In the genomic region with DNA sequence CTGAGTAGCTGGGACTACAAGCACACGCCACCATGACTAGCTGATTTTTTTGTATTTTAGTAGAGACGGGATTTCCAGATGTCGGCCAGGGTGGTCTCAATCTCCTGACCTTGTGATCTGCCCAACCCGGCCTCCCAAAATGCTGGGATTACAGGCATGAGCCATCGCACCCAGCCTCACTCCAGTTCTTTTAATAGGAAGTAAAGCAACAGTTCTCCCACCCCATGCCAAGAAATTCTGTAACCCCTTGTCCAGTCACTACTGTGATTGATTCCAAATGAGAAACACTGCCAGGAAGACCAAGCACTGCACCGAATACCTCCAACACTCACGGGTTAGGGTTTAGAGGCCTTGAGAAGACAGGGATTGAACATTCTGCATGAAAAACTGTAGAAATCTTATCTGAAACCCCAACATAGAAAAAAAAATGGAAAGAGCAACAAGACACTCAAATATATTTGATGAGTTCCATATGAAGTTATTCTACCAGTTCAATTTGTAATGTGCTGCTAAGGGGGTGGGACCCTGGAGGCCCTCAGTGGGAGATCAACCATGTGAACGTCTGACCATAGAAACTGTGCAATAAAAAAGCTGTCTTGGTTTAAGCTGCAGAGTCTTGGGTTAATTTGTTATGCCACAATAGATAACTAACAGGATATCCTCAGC, we compare ENCODE assay signal across 17 cellular contexts. TPM values are rescaled to one million over a fixed set of nuclear protein-coding genes. Genes with fewer than 3 reads are reported as not detected.
A peak's percentile ranks its signal among the peaks of the same experiment; 100 is the strongest.
DNase-seq lines count a peak whose midpoint lies in the region; ATAC-seq, FAIRE-seq and TF ChIP-seq lines count a peak whose summit lies in the region.
"Had no signal": no experiment of that assay in that cellular context is flagged by ENCODE, and none has a peak within 500 bp of the region (broad histone marks: within the 10 kb centered on the region; RNA-seq: fewer than 3 reads in every experiment).

No MANE protein-coding gene starts in this region.

- no peak overlapping the region for H2AFZ ChIP-seq in fibroblast of lung (ENCODE audit: low read length)

- H3K4me1 ChIP-seq in fibroblast of lung (ENCODE audit: control insufficient read depth, extremely low read depth, insufficient read depth, low read length) = peaks cover 16% of the 10 kb centered on the region
- H3K4me1 ChIP-seq: right lobe of liver had no signal

- no peaks in the 10 kb centered on the region for H3K36me3 ChIP-seq in fibroblast of lung (ENCODE audit: control insufficient read depth, insufficient read depth, low read length)
- H3K36me3 ChIP-seq: right lobe of liver, SJSA1, WERI-Rb-1 had no signal

- H3K4me3 Mint-ChIP-seq in WTC11 (no peak overlapping the region), mesothelial cell of epicardium (no peak overlapping the region)
- H3K4me3 Mint-ChIP-seq in activated CD8-positive, alpha-beta T cell treated with anti-CD3 and anti-CD28 coated beads for 36 hours = no peak overlapping the region
- H3K4me3 Mint-ChIP-seq: activated naive CD8-positive, alpha-beta T cell treated with anti-CD3 and anti-CD28 coated beads, Interleukin-2, amount 10 ng/mL, durations not matched to agents 7 days and 5 days; dendritic cell treated with granulocyte-macrophage colony-stimulating factor and Interleukin-4, amounts not matched to agents 40 ng/mL and 50 ng/mL, for 4 days had no signal

- CTCF ChIA-PET in WTC11 (lab: Charles Lee) = interaction anchor here (0.9 kb wide), 3 partner anchors 18 to 87 kb away, joined by 4 to 6 read pairs (median 5); partner anchors contain the start of gene BIN1
- CTCF ChIA-PET in activated CD8-positive, alpha-beta T cell treated with anti-CD3 and anti-CD28 coated beads for 36 hours (lab: Charles Lee) = no interaction called here

- H3K9me3 Mint-ChIP-seq in WTC11 (peaks cover 22% of the 10 kb centered on the region), mesothelial cell of epicardium (peaks cover 6% of the 10 kb centered on the region)
- peaks cover 2% of the 10 kb centered on the region for H3K9me3 Mint-ChIP-seq in activated CD8-positive, alpha-beta T cell treated with anti-CD3 and anti-CD28 coated beads for 36 hours
- H3K9me3 Mint-ChIP-seq: activated naive CD8-positive, alpha-beta T cell treated with anti-CD3 and anti-CD28 coated beads, Interleukin-2, amount 10 ng/mL, durations not matched to agents 7 days and 5 days; dendritic cell treated with granulocyte-macrophage colony-stimulating factor and Interleukin-4, amounts not matched to agents 40 ng/mL and 50 ng/mL, for 4 days had no signal

- intact Hi-C loops in activated CD8-positive, alpha-beta T cell treated with anti-CD3 and anti-CD28 coated beads for 36 hours (cut with micrococcal nuclease) = no loop called here

- no peak for ATAC-seq in WTC11
- no peak for ATAC-seq in activated CD8-positive, alpha-beta T cell treated with anti-CD3 and anti-CD28 coated beads for 36 hours

- H3K9me3 ChIP-seq in fibroblast of lung (ENCODE audit: control insufficient read depth, insufficient read depth, low read depth, low read length) = no peaks in the 10 kb centered on the region
- H3K9me3 ChIP-seq: right lobe of liver had no signal

- no peaks in the 10 kb centered on the region for H3K27me3 ChIP-seq in fibroblast of lung (ENCODE audit: control insufficient read depth, insufficient read depth, low read length)
- H3K27me3 ChIP-seq: right lobe of liver, SJSA1 had no signal

- no peaks in the 10 kb centered on the region for H4K20me1 ChIP-seq in fibroblast of lung (ENCODE audit: control insufficient read depth, extremely low read depth, insufficient read depth, low read length)

- H3K4me1 Mint-ChIP-seq in WTC11 (peaks cover 20% of the 10 kb centered on the region), mesothelial cell of epicardium (peaks cover 21% of the 10 kb centered on the region)
- no peaks in the 10 kb centered on the region for H3K4me1 Mint-ChIP-seq in activated CD8-positive, alpha-beta T cell treated with anti-CD3 and anti-CD28 coated beads for 36 hours (ENCODE audit: low read depth)

- H3K9ac ChIP-seq in fibroblast of lung (ENCODE audit: insufficient read depth, low read length) = no peak overlapping the region

- TF ChIP-seq CTCF in WTC11 (IDR thresholded peaks at IDR 0.05) (no peak), fibroblast of lung (conservative IDR thresholded peaks at IDR 0.05 in 1 of 2, IDR thresholded peaks at IDR 0.05 in 1 of 2; ENCODE audit: low read depth in 1 of 2, low read length in 2 of 2) (no peak), mesothelial cell of epicardium (IDR thresholded peaks at IDR 0.05; ENCODE audit: unreplicated experiment) (no peak)
- no peak for TF ChIP-seq CTCF in activated CD8-positive, alpha-beta T cell treated with anti-CD3 and anti-CD28 coated beads for 36 hours (IDR thresholded peaks at IDR 0.05)

- H3K36me3 Mint-ChIP-seq in WTC11 (peaks cover 8% of the 10 kb centered on the region), mesothelial cell of epicardium (no peaks in the 10 kb centered on the region)
- no peaks in the 10 kb centered on the region for H3K36me3 Mint-ChIP-seq in activated CD8-positive, alpha-beta T cell treated with anti-CD3 and anti-CD28 coated beads for 36 hours (ENCODE audit: low read depth)
- H3K36me3 Mint-ChIP-seq: activated naive CD8-positive, alpha-beta T cell treated with anti-CD3 and anti-CD28 coated beads, Interleukin-2, amount 10 ng/mL, durations not matched to agents 7 days and 5 days had no signal

- H3K27me3 Mint-ChIP-seq in WTC11 (ENCODE audit: low read depth) = no peaks in the 10 kb centered on the region
- H3K27me3 Mint-ChIP-seq in mesothelial cell of epicardium (ENCODE audit: low read depth) = no peaks in the 10 kb centered on the region
- peaks cover 1% of the 10 kb centered on the region for H3K27me3 Mint-ChIP-seq in activated CD8-positive, alpha-beta T cell treated with anti-CD3 and anti-CD28 coated beads for 36 hours

- no peaks in the 10 kb centered on the region for H3K79me2 ChIP-seq in fibroblast of lung (ENCODE audit: control insufficient read depth, insufficient read depth, low read length)

- no peak overlapping the region for H3K4me2 ChIP-seq in fibroblast of lung (ENCODE audit: extremely low read depth, insufficient read depth, low read length)

- H3K4me3 ChIP-seq in fibroblast of lung (replicated peaks in 1 of 4; ENCODE audit: control extremely low read depth in 1 of 4, insufficient read depth in 1 of 4, low read depth in 3 of 4, low read length in 4 of 4) = no peak overlapping the region
- H3K4me3 ChIP-seq: right lobe of liver, SJSA1 had no signal

- POLR2A ChIA-PET in WTC11 (lab: Charles Lee) = interaction anchor here (0.7 kb wide), 1 partner anchor 359 kb away, joined by 8 read pairs; no protein-coding TSS in a partner anchor
- POLR2A ChIA-PET in activated CD8-positive, alpha-beta T cell treated with anti-CD3 and anti-CD28 coated beads for 36 hours (lab: Charles Lee) = no interaction called here

- no peak for TF ChIP-seq POLR2A in GM12891 (IDR thresholded peaks at IDR 0.05; ENCODE audit: low read depth, low read length)

- no peak overlapping the region for H3K27ac ChIP-seq in fibroblast of lung (ENCODE audit: insufficient read depth, low read length)
- H3K27ac ChIP-seq: HL-60, right lobe of liver, SJSA1, WERI-Rb-1 had no signal

- DNase-seq in WTC11 (ENCODE audit: low spot score) (no peak), fibroblast of lung (ENCODE audit: low read depth in 2 of 2) (peak; percentile 79 to 87), mesothelial cell of epicardium (ENCODE audit: low spot score in 2 of 2, unreplicated experiment in 2 of 2) (peak in 1 of 2 experiments; percentile 20), ureter (ENCODE audit: low spot score) (peak; percentile 43), GM12891 (ENCODE audit: insufficient read length, low spot score) (no peak), NCI-H510A (lab: John Stamatoyannopoulos, UW) (no peak), RPMI8226 (no peak)
- DNase-seq in activated CD8-positive, alpha-beta T cell treated with anti-CD3 and anti-CD28 coated beads for 36 hours = no peak
- DNase-seq: activated CD8-positive, alpha-beta memory T cell treated with anti-CD3 and anti-CD28 coated beads, Interleukin-2, amount 50 U/mL, for 48 hours; activated naive CD8-positive, alpha-beta T cell treated with anti-CD3 and anti-CD28 coated beads, Interleukin-2, amount 10 ng/mL, durations not matched to agents 7 days and 5 days; NCI-H187 treated with DMSO at 0.1 percent for 48 hours; NCI-H774; right lobe of liver; WERI-Rb-1 had no signal

- FAIRE-seq in GM12891 (lab: Jason Lieb, UNC) = no peak

- peak overlapping the region; percentile 5; the same call in 1 of the 2 replicates for H3K27ac Mint-ChIP-seq in WTC11
- peak overlapping the region; percentile 16 for H3K27ac Mint-ChIP-seq in mesothelial cell of epicardium
- no peak overlapping the region for H3K27ac Mint-ChIP-seq in activated CD8-positive, alpha-beta T cell treated with anti-CD3 and anti-CD28 coated beads for 36 hours
- H3K27ac Mint-ChIP-seq: activated naive CD8-positive, alpha-beta T cell treated with anti-CD3 and anti-CD28 coated beads, Interleukin-2, amount 10 ng/mL, durations not matched to agents 7 days and 5 days; dendritic cell treated with granulocyte-macrophage colony-stimulating factor and Interleukin-4, amounts not matched to agents 40 ng/mL and 50 ng/mL, for 4 days had no signal

TF ChIP-seq in WTC11, 78 proteins besides CTCF, POLR2A, EP300 and RAD21 (continues in another document):
- no peak for TF ChIP-seq TEAD4 (CRISPR knock-in tag; IDR thresholded peaks at IDR 0.05)
- TF ChIP-seq GRHL2 (CRISPR knock-in tag; IDR thresholded peaks at IDR 0.05; ENCODE audit: insufficient replicate concordance, severe bottlenecking) = no peak
- no peak for TF ChIP-seq KAT7 (CRISPR knock-in tag; IDR thresholded peaks at IDR 0.05; ENCODE audit: borderline replicate concordance)
- TF ChIP-seq CREB1 (CRISPR knock-in tag; IDR thresholded peaks at IDR 0.05) = no peak

TF ChIP-seq in GM12891, 5 proteins besides CTCF, POLR2A, EP300 and RAD21:
- TF ChIP-seq TAF1 (IDR thresholded peaks at IDR 0.05; ENCODE audit: low read depth, low read length) (no peak), POU2F2 (IDR thresholded peaks at IDR 0.05; ENCODE audit: low read depth, low read length) (no peak), POLR2AphosphoS5 (IDR thresholded peaks at IDR 0.05; ENCODE audit: low read depth, low read length) (no peak), PAX5 (IDR thresholded peaks at IDR 0.05; ENCODE audit: insufficient read depth, low read length, severe bottlenecking) (no peak), SPI1 (IDR thresholded peaks at IDR 0.05; ENCODE audit: low read depth, low read length) (no peak)

RNA-seq across cellular contexts. Expression of gene BIN1, which starts 48.2 kb away (rescaled TPM):
- total RNA-seq in WTC11 (2021) (38.9 to 42.5 TPM (median 41.6 TPM) in 3 replicates), fibroblast of lung (68.7 and 119 TPM in 2 replicates), mesothelial cell of epicardium (45.7 to 47.4 TPM (median 46.2 TPM) in 3 replicates), ureter (51.6 TPM)
- polyA plus RNA-seq in fibroblast of lung = 17.3 and 18.8 TPM in 2 replicates
- polyA plus RNA-seq in fibroblast of lung (2012) = 26.5 and 33.6 TPM in 2 replicates
- 29.7 and 34.4 TPM in 2 replicates for polyA minus RNA-seq in fibroblast of lung (ENCODE audit: low replicate concordance)
- total RNA-seq in activated CD8-positive, alpha-beta T cell treated with anti-CD3 and anti-CD28 coated beads for 36 hours = 100 to 1,000 TPM in 1 of 2 experiments, 10 to 100 TPM in 1; 95.2 to 102 TPM
- 37.7 TPM for polyA plus RNA-seq in GM12891 (2012; ENCODE audit: low read depth, missing spikeins)

Comparison
In these comparisons a context has a peak if more than half of its experiments do, and no peak if none do; other contexts are left out.
1. DNase-seq: peak in fibroblast of lung (2 of 2) and ureter (single experiment); none in WTC11 (single experiment), activated CD8-positive, alpha-beta T cell treated with anti-CD3 and anti-CD28 coated beads for 36 hours (single experiment), GM12891 (single experiment), NCI-H510A (single experiment) and RPMI8226 (single experiment).